27 cellular contexts compared by ENCODE assay signal in genomic region chr20:60359010-60359409, GRCh38.
DNase-seq lines count a peak whose midpoint lies in the region; ATAC-seq, FAIRE-seq and TF ChIP-seq lines count a peak whose summit lies in the region.
"Had no signal": no experiment of that assay in that cellular context is flagged by ENCODE, and none has a peak within 500 bp of the region (broad histone marks: within the 10 kb centered on the region; RNA-seq: fewer than 3 reads in every experiment).

No MANE protein-coding gene starts in this region.

- H3K4me3 ChIP-seq in esophagus muscularis mucosa: no peak overlapping the region
- H3K4me3 ChIP-seq: BLaER1, GM12878 had no signal

- no peaks in the 10 kb centered on the region for H3K4me1 ChIP-seq in esophagus muscularis mucosa
- H3K4me1 ChIP-seq: BE2C had no signal

- no peak for TF ChIP-seq EP300 in esophagus muscularis mucosa (IDR thresholded peaks at IDR 0.05)

- no peak for TF ChIP-seq POLR2A in esophagus muscularis mucosa (IDR thresholded peaks at IDR 0.05; ENCODE audit: low read depth)

- intact Hi-C loops in esophagus muscularis mucosa (cut with DNase I): no loop called here

- ATAC-seq in stimulated activated effector memory CD8-positive, alpha-beta T cell treated with anti-CD3 and anti-CD28 coated beads, Interleukin-12 subunit alpha, Interleukin-12 subunit beta, amount 100 ng/mL, for 72 hours: peak; percentile 20
- no peak for ATAC-seq in HG02610 (IDR thresholded peaks at IDR 0.05; ENCODE audit: unreplicated experiment)
- ATAC-seq: GM12878 had no signal

- no peaks in the 10 kb centered on the region for H3K27me3 ChIP-seq in esophagus muscularis mucosa
- H3K27me3 ChIP-seq: BE2C, BLaER1 had no signal

- FAIRE-seq in HTR-8/SVneo (lab: Jason Lieb, UNC): peak; percentile 91
- FAIRE-seq: A204.1, GM12878, GM12892, GM18507 had no signal

- H3K4me1 Mint-ChIP-seq in stimulated activated effector memory CD8-positive, alpha-beta T cell treated with anti-CD3 and anti-CD28 coated beads, Interleukin-12 subunit alpha, Interleukin-12 subunit beta, amount 100 ng/mL, for 72 hours: no peaks in the 10 kb centered on the region
- H3K4me1 Mint-ChIP-seq: CD14-positive monocyte; CD4-positive, alpha-beta memory T cell; CD4-positive, CD25-positive, alpha-beta regulatory T cell; CD8-positive, alpha-beta memory T cell had no signal

- no peak for DNase-seq in HTR-8/SVneo (ENCODE audit: insufficient read length, low spot score)
- DNase-seq in esophagus muscularis mucosa (ENCODE audit: extremely low spot score): peak; percentile 80
- no peak for DNase-seq in stimulated activated effector memory CD8-positive, alpha-beta T cell treated with anti-CD3 and anti-CD28 coated beads, Interleukin-12 subunit alpha, Interleukin-12 subunit beta, amount 100 ng/mL, for 72 hours (ENCODE audit: low spot score in 2 of 2)
- DNase-seq in activated CD4-positive, alpha-beta T cell treated with anti-CD3 and anti-CD28 coated beads, Interleukin-2, amount 50 U/mL, for 1 hour: no peak
- no peak for DNase-seq in activated gamma-delta T cell (lab: John Stamatoyannopoulos, UW)
- DNase-seq: 8988T; ACHN; BE2C; C1 segment of cervical spinal cord; CD4-positive, alpha-beta memory T cell; CD4-positive, CD25-positive, alpha-beta regulatory T cell; CD8-positive, alpha-beta memory T cell; COR-L47; DMS 273 treated with DMSO at 0.1 percent for 48 hours; DMS153; DMS53; DMS79; DND-41; EL; GDM1 had no signal

- H3K4me3 Mint-ChIP-seq in stimulated activated effector memory CD8-positive, alpha-beta T cell treated with anti-CD3 and anti-CD28 coated beads, Interleukin-12 subunit alpha, Interleukin-12 subunit beta, amount 100 ng/mL, for 72 hours: no peak overlapping the region
- H3K4me3 Mint-ChIP-seq: CD14-positive monocyte; CD4-positive, alpha-beta memory T cell; CD4-positive, CD25-positive, alpha-beta regulatory T cell; CD8-positive, alpha-beta memory T cell had no signal

- no peak overlapping the region for H3K27ac Mint-ChIP-seq in stimulated activated effector memory CD8-positive, alpha-beta T cell treated with anti-CD3 and anti-CD28 coated beads, Interleukin-12 subunit alpha, Interleukin-12 subunit beta, amount 100 ng/mL, for 72 hours
- H3K27ac Mint-ChIP-seq: CD14-positive monocyte; CD4-positive, alpha-beta memory T cell; CD4-positive, CD25-positive, alpha-beta regulatory T cell; CD8-positive, alpha-beta memory T cell had no signal

- H3K27ac ChIP-seq in esophagus muscularis mucosa (replicated peaks in 1 of 4): no peak overlapping the region
- H3K27ac ChIP-seq: BLaER1 had no signal

- H3K36me3 Mint-ChIP-seq in stimulated activated effector memory CD8-positive, alpha-beta T cell treated with anti-CD3 and anti-CD28 coated beads, Interleukin-12 subunit alpha, Interleukin-12 subunit beta, amount 100 ng/mL, for 72 hours: no peaks in the 10 kb centered on the region
- H3K36me3 Mint-ChIP-seq: CD14-positive monocyte; CD4-positive, alpha-beta memory T cell; CD4-positive, CD25-positive, alpha-beta regulatory T cell; CD8-positive, alpha-beta memory T cell had no signal

- no peaks in the 10 kb centered on the region for H3K9me3 ChIP-seq in esophagus muscularis mucosa
- H3K9me3 ChIP-seq: BE2C, BLaER1 had no signal

- no peak for TF ChIP-seq CTCF in esophagus muscularis mucosa (IDR thresholded peaks at IDR 0.05)

- no peaks in the 10 kb centered on the region for H3K9me3 Mint-ChIP-seq in stimulated activated effector memory CD8-positive, alpha-beta T cell treated with anti-CD3 and anti-CD28 coated beads, Interleukin-12 subunit alpha, Interleukin-12 subunit beta, amount 100 ng/mL, for 72 hours
- H3K9me3 Mint-ChIP-seq: CD4-positive, alpha-beta memory T cell; CD4-positive, CD25-positive, alpha-beta regulatory T cell; CD8-positive, alpha-beta memory T cell had no signal

- H3K36me3 ChIP-seq in esophagus muscularis mucosa: no peaks in the 10 kb centered on the region
- H3K36me3 ChIP-seq: BE2C, BLaER1 had no signal

- 98% methylated on average over 5 of the region's 5 CpGs for WGBS in esophagus muscularis mucosa
